Comparison of ENCODE assay signal across 17 cellular contexts in genomic region chr6:6277418-6277817, GRCh38. TPM values are rescaled to one million over a fixed set of nuclear protein-coding genes. Genes with fewer than 3 reads are reported as not detected.
DNase-seq lines count a peak whose midpoint lies in the region; ATAC-seq and TF ChIP-seq lines count a peak whose summit lies in the region.
"Had no signal": no experiment of that assay in that cellular context is flagged by ENCODE, and none has a peak within 500 bp of the region (broad histone marks: within the 10 kb centered on the region; RNA-seq: fewer than 3 reads in every experiment).

No MANE protein-coding gene starts in this region.

- ATAC-seq in left cardiac atrium (peak; percentile 44 to 58), GM18858 (IDR thresholded peaks at IDR 0.05; ENCODE audit: unreplicated experiment) (no peak)
- ATAC-seq: activated T-cell treated with anti-CD3 and anti-CD28 coated beads, Interleukin-2, amount 50 U/mL, for 4 hours had no signal

- H3K9me3 ChIP-seq in left ventricle myocardium inferior (replicated peaks) (no peaks in the 10 kb centered on the region), fibroblast of lung (ENCODE audit: control insufficient read depth, insufficient read depth, low read depth, low read length) (no peaks in the 10 kb centered on the region)

- no peaks in the 10 kb centered on the region for H3K36me3 ChIP-seq in left ventricle myocardium inferior
- no peaks in the 10 kb centered on the region for H3K36me3 ChIP-seq in fibroblast of lung (ENCODE audit: control insufficient read depth, insufficient read depth, low read length)

- no peak overlapping the region for H3K27ac ChIP-seq in left ventricle myocardium inferior (replicated peaks)
- no peak overlapping the region for H3K27ac ChIP-seq in fibroblast of lung (ENCODE audit: insufficient read depth, low read length)

- H3K4me2 ChIP-seq in fibroblast of lung (ENCODE audit: extremely low read depth, insufficient read depth, low read length): no peak overlapping the region

- no peak for DNase-seq in left cardiac atrium
- no peak for DNase-seq in left ventricle myocardium inferior
- DNase-seq in RKO (ENCODE audit: low spot score): peak; percentile 2
- DNase-seq in fibroblast of lung (ENCODE audit: low read depth in 2 of 2): peak; percentile 2 to 3
- no peak for DNase-seq in amniotic stem cell (lab: John Stamatoyannopoulos, UW)
- no peak for DNase-seq in activated CD4-positive, alpha-beta T cell treated with anti-CD3 and anti-CD28 coated beads, Interleukin-2, amount 50 U/mL, for 4 hours
- no peak for DNase-seq in activated CD8-positive, alpha-beta memory T cell treated with anti-CD3 and anti-CD28 coated beads, Interleukin-2, amount 50 U/mL, for 48 hours
- DNase-seq: activated CD4-positive, alpha-beta T cell treated with anti-CD3 and anti-CD28 coated beads for 1 hour; activated T-cell treated with anti-CD3 and anti-CD28 coated beads, Interleukin-2, amount 50 U/mL, for 4 hours; Calu3; HCEC 1CT; MM.1S; nucleus accumbens; OCI-M1; small intestine had no signal

- TF ChIP-seq CTCF in left ventricle myocardium inferior (IDR thresholded peaks at IDR 0.05; ENCODE audit: borderline replicate concordance) (no peak), fibroblast of lung (conservative IDR thresholded peaks at IDR 0.05 in 1 of 2, IDR thresholded peaks at IDR 0.05 in 1 of 2; ENCODE audit: low read depth in 1 of 2, low read length in 2 of 2) (no peak)

- H3K4me3 ChIP-seq in left ventricle myocardium inferior (no peak overlapping the region), fibroblast of lung (replicated peaks in 1 of 4; ENCODE audit: control extremely low read depth in 1 of 4, insufficient read depth in 1 of 4, low read depth in 3 of 4, low read length in 4 of 4) (no peak overlapping the region)

- H3K79me2 ChIP-seq in fibroblast of lung (ENCODE audit: control insufficient read depth, insufficient read depth, low read length): no peaks in the 10 kb centered on the region

- no peak overlapping the region for H3K9ac ChIP-seq in fibroblast of lung (ENCODE audit: insufficient read depth, low read length)

- H2AFZ ChIP-seq in fibroblast of lung (ENCODE audit: low read length): no peak overlapping the region

- no peaks in the 10 kb centered on the region for H3K4me1 ChIP-seq in left ventricle myocardium inferior
- no peaks in the 10 kb centered on the region for H3K4me1 ChIP-seq in fibroblast of lung (ENCODE audit: control insufficient read depth, extremely low read depth, insufficient read depth, low read length)

- peaks cover 31% of the 10 kb centered on the region for H3K27me3 ChIP-seq in left ventricle myocardium inferior (ENCODE audit: low read depth)
- H3K27me3 ChIP-seq in fibroblast of lung (ENCODE audit: control insufficient read depth, insufficient read depth, low read length): no peaks in the 10 kb centered on the region

- no peaks in the 10 kb centered on the region for H4K20me1 ChIP-seq in fibroblast of lung (ENCODE audit: control insufficient read depth, extremely low read depth, insufficient read depth, low read length)

- intact Hi-C loops in left cardiac atrium (cut with DNase I): no loop called here
- intact Hi-C loops in left ventricle myocardium inferior (cut with micrococcal nuclease): no loop called here

RNA-seq across cellular contexts. Expression of gene F13A1, which starts 43.0 kb away (rescaled TPM):
- total RNA-seq in left cardiac atrium (100 to 1,000 TPM; 122 to 371 TPM), left ventricle myocardium inferior (93.1 TPM), fibroblast of lung (under 0.01 TPM in 1 of 2 replicates, not detected in the other)
- polyA plus RNA-seq in fibroblast of lung: 0.01 TPM in 1 of 2 replicates, not detected in the other
- polyA plus RNA-seq in fibroblast of lung (2012): not detected in 2 replicates
- polyA minus RNA-seq in fibroblast of lung (ENCODE audit: low replicate concordance): not detected in 2 replicates
- total RNA-seq: Calu3; T-helper 1 cell treated with Interleukin-12 subunit alpha and Interleukin-12 subunit beta and Interleukin-4 antibody, amounts not matched to agents 30 ng/mL and 1 ng/mL, for 36 hours had no signal

Comparison
In these comparisons a context has a peak if more than half of its experiments do, and no peak if none do; other contexts are left out.
1. DNase-seq: peak in RKO (single experiment) and fibroblast of lung (2 of 2); none in left cardiac atrium (single experiment), left ventricle myocardium inferior (single experiment), amniotic stem cell (single experiment), activated CD4-positive, alpha-beta T cell treated with anti-CD3 and anti-CD28 coated beads, Interleukin-2, amount 50 U/mL, for 4 hours (0 of 2) and activated CD8-positive, alpha-beta memory T cell treated with anti-CD3 and anti-CD28 coated beads, Interleukin-2, amount 50 U/mL, for 48 hours (single experiment).
2. RNA of gene F13A1, which starts 43.0 kb away (total RNA-seq): 122 to 371 TPM in left cardiac atrium and 93.1 TPM in left ventricle myocardium inferior (single experiment); under 0.01 TPM in fibroblast of lung; every median in the first group is over 10 times any median in the second.